11 cellular contexts compared by ENCODE assay signal in genomic region chr5:37859805-37860204, GRCh38. TPM values are rescaled to one million over a fixed set of nuclear protein-coding genes. Genes with fewer than 3 reads are reported as not detected.
DNase-seq lines count a peak whose midpoint lies in the region; ATAC-seq and TF ChIP-seq lines count a peak whose summit lies in the region.
"Had no signal": no experiment of that assay in that cellular context is flagged by ENCODE, and none has a peak within 500 bp of the region (broad histone marks: within the 10 kb centered on the region; RNA-seq: fewer than 3 reads in every experiment).

No MANE protein-coding gene starts in this region.

- POLR2A ChIA-PET in MCF 10A (lab: Yijun Ruan, JAX) = no interaction called here

- CTCF ChIA-PET in MCF 10A (lab: Yijun Ruan, JAX) = interaction anchor here (0.6 to 1.0 kb wide), 2 partner anchors 23 to 199 kb away, joined by 4 read pairs; no protein-coding TSS in a partner anchor

- H3K4me3 Mint-ChIP-seq in memory B cell = no peak overlapping the region
- no peak overlapping the region for H3K4me3 Mint-ChIP-seq in MCF 10A (ENCODE audit: unreplicated experiment)
- H3K4me3 Mint-ChIP-seq: HFFc6, T-cell had no signal

- TF ChIP-seq CTCF in MCF 10A (IDR thresholded peaks at IDR 0.05; ENCODE audit: unreplicated experiment) (no peak), dorsolateral prefrontal cortex (IDR thresholded peaks at IDR 0.05 in 54 of 56, conservative IDR thresholded peaks at IDR 0.05 in 2 of 56; ENCODE audit: low read depth in 1 of 56, partially characterized antibody in 56 of 56) (no peak)

- H3K4me1 Mint-ChIP-seq in memory B cell (peaks cover 3% of the 10 kb centered on the region), MCF 10A (ENCODE audit: insufficient read depth, unreplicated experiment) (no peaks in the 10 kb centered on the region)
- H3K4me1 Mint-ChIP-seq: T-cell had no signal

- peaks cover 0 to 3% (median 0%) of the 10 kb centered on the region in 45 donors for H3K27me3 ChIP-seq in dorsolateral prefrontal cortex

- no peak overlapping the region for H3K4me3 ChIP-seq in dorsolateral prefrontal cortex

- no peak overlapping the region for H3K27ac ChIP-seq in dorsolateral prefrontal cortex

- H3K9me3 Mint-ChIP-seq in memory B cell = peaks cover 2% of the 10 kb centered on the region
- H3K9me3 Mint-ChIP-seq in MCF 10A (ENCODE audit: unreplicated experiment) = no peaks in the 10 kb centered on the region
- H3K9me3 Mint-ChIP-seq: HFFc6 had no signal

- no peak for DNase-seq in memory B cell (ENCODE audit: low spot score in 2 of 2)
- no peak for DNase-seq in COR-L47 (lab: John Stamatoyannopoulos, UW)
- DNase-seq in MCF 10A (ENCODE audit: unreplicated experiment) = no peak
- no peak for DNase-seq in dorsolateral prefrontal cortex
- DNase-seq: DMS53, HFFc6, NCI-H2107, T-cell had no signal

- H3K27me3 Mint-ChIP-seq in memory B cell (peaks cover 11% of the 10 kb centered on the region), MCF 10A (ENCODE audit: insufficient read depth, unreplicated experiment) (no peaks in the 10 kb centered on the region)

- peak; percentile 99 for ATAC-seq in GM19025 (IDR thresholded peaks at IDR 0.05; ENCODE audit: low read depth, unreplicated experiment)
- ATAC-seq in HG02623 (IDR thresholded peaks at IDR 0.05; ENCODE audit: unreplicated experiment) = peak; percentile 93
- peak; percentile 97 for ATAC-seq in HG03469 (IDR thresholded peaks at IDR 0.05; ENCODE audit: unreplicated experiment)
- ATAC-seq in memory B cell (ENCODE audit: low read depth) = peak; percentile 91
- ATAC-seq: T-cell had no signal

- intact Hi-C loops in MCF 10A (cut with micrococcal nuclease) (no loop called here), dorsolateral prefrontal cortex (cut with DNase I) (no loop called here)

- H3K36me3 Mint-ChIP-seq in memory B cell (no peaks in the 10 kb centered on the region), MCF 10A (ENCODE audit: insufficient read depth, unreplicated experiment) (no peaks in the 10 kb centered on the region)
- H3K36me3 Mint-ChIP-seq: T-cell had no signal

- no peak overlapping the region for H3K27ac Mint-ChIP-seq in memory B cell
- H3K27ac Mint-ChIP-seq in MCF 10A (ENCODE audit: low read depth, unreplicated experiment) = no peak overlapping the region
- H3K27ac Mint-ChIP-seq: HFFc6, T-cell had no signal

- no TSS peak for BruUV-seq in MCF 10A (replicated peaks; lab: Mats Ljungman, UMichigan)

RNA-seq across cellular contexts. Expression of gene GDNF, which starts 20.0 kb away (rescaled TPM):
- total RNA-seq in MCF 10A (2022) = not detected in 2 replicates
- total RNA-seq in dorsolateral prefrontal cortex = 1 to 10 TPM in 54 of 120 experiments, under 1 TPM in 63, not detected in 3; 0.14 to 5.8 (median 0.91) TPM
- total RNA-seq: T-cell had no signal
